Comparison of ENCODE assay signal across 7 cellular contexts in genomic region chr6:30907290-30907757, GRCh38. TPM values are rescaled to one million over a fixed set of nuclear protein-coding genes. Genes with fewer than 3 reads are reported as not detected.
A peak's percentile ranks its signal among the peaks of the same experiment; 100 is the strongest.
DNase-seq lines count a peak whose midpoint lies in the region; ATAC-seq and TF ChIP-seq lines count a peak whose summit lies in the region.
"Not testable (repeated sequence)": the region's sequence is repeated elsewhere in the genome, so short reads cannot be mapped to it uniquely, and the experiment has no call there.
"Had no signal": no experiment of that assay in that cellular context is flagged by ENCODE, and none has a peak within 500 bp of the region (broad histone marks: within the 10 kb centered on the region; RNA-seq: fewer than 3 reads in every experiment).

No MANE protein-coding gene starts in this region.

- peak overlapping the region; percentile 71; the same call in 1 of the 2 replicates for H3K27ac ChIP-seq in VCaP
- H3K27ac ChIP-seq in iPS-18a (ENCODE audit: low read length); neuronal stem cell (replicated peaks; ENCODE audit: low read length): not testable (repeated sequence)
- peak overlapping the region; percentile 44 for H3K27ac ChIP-seq in upper lobe of right lung

- H3K23ac ChIP-seq in neuronal stem cell (ENCODE audit: low read depth, low read length, poor library complexity): not testable (repeated sequence)

- H3K4me1 Mint-ChIP-seq in central memory CD8-positive, alpha-beta T cell: peaks cover 21% of the 10 kb centered on the region

- not testable (repeated sequence) for DNase-seq in HAP-1 (ENCODE audit: low spot score in 2 of 2); central memory CD8-positive, alpha-beta T cell (ENCODE audit: low spot score in 2 of 2); neuronal stem cell (ENCODE audit: low spot score); upper lobe of right lung

- H4K8ac ChIP-seq in neuronal stem cell (ENCODE audit: low read depth, low read length): not testable (repeated sequence)

- not testable (repeated sequence) for H2BK5ac ChIP-seq in neuronal stem cell (ENCODE audit: low read length)

- H3K4me1 ChIP-seq in HAP-1; iPS-18a (ENCODE audit: control insufficient read depth, low read depth, low read length); neuronal stem cell (ENCODE audit: control insufficient read depth in 2 of 2, insufficient read depth in 1 of 2, low read depth in 1 of 2, low read length in 2 of 2): not testable (repeated sequence)
- H3K4me1 ChIP-seq in upper lobe of right lung: peaks cover 13% of the 10 kb centered on the region

- not testable (repeated sequence) for H2AK5ac ChIP-seq in neuronal stem cell (ENCODE audit: low read depth, low read length)

- not testable (repeated sequence) for H3K14ac ChIP-seq in neuronal stem cell (ENCODE audit: low read length)

- intact Hi-C loops in upper lobe of right lung (cut with DNase I): not testable (repeated sequence)

- H3K9me3 ChIP-seq in HAP-1; iPS-18a (ENCODE audit: control insufficient read depth, low read depth, low read length); neuronal stem cell (replicated peaks in 1 of 2; ENCODE audit: control insufficient read depth in 2 of 2, insufficient read depth in 1 of 2, low read depth in 1 of 2, low read length in 2 of 2); upper lobe of right lung: not testable (repeated sequence)

- not testable (repeated sequence) for H2BK120ac ChIP-seq in neuronal stem cell (ENCODE audit: low read depth, low read length)

- H3K4me3 Mint-ChIP-seq in central memory CD8-positive, alpha-beta T cell: peak overlapping the region; percentile 93

- not testable (repeated sequence) for H2BK15ac ChIP-seq in neuronal stem cell (ENCODE audit: low read length)

- not testable (repeated sequence) for ATAC-seq in central memory CD8-positive, alpha-beta T cell (replicated peaks; ENCODE audit: extremely low read depth, poor library complexity, severe bottlenecking); upper lobe of right lung

- H3K79me1 ChIP-seq in neuronal stem cell (ENCODE audit: low read depth, low read length): not testable (repeated sequence)

- H3K9ac ChIP-seq in iPS-18a (ENCODE audit: low read length): peak overlapping the region; percentile 39
- H3K9ac ChIP-seq in neuronal stem cell (ENCODE audit: low read depth, low read length, poor library complexity): peak overlapping the region; percentile 47

- H3K9me3 Mint-ChIP-seq in central memory CD8-positive, alpha-beta T cell: not testable (repeated sequence)

- H2BK12ac ChIP-seq in neuronal stem cell (ENCODE audit: low read length): not testable (repeated sequence)

- H3K4me3 ChIP-seq in HAP-1 (peak overlapping the region; percentile 86), iPS-18a (ENCODE audit: low read length) (peak overlapping the region; percentile 93), neuronal stem cell (ENCODE audit: low read length in 2 of 2) (peak overlapping the region; percentile 74 to 90), upper lobe of right lung (peak overlapping the region; percentile 88)

- not testable (repeated sequence) for H3K36me3 Mint-ChIP-seq in central memory CD8-positive, alpha-beta T cell (ENCODE audit: insufficient read depth)

- H2AFZ ChIP-seq in neuronal stem cell (ENCODE audit: low read length): peak overlapping the region; percentile 78

- H3K27ac Mint-ChIP-seq in central memory CD8-positive, alpha-beta T cell (ENCODE audit: low read depth): peak overlapping the region; percentile 32

- H3K36me3 ChIP-seq in HAP-1 (replicated peaks): peaks cover 24% of the 10 kb centered on the region
- H3K36me3 ChIP-seq in iPS-18a (ENCODE audit: control insufficient read depth, low read depth, low read length): peaks cover 28% of the 10 kb centered on the region
- H3K36me3 ChIP-seq in neuronal stem cell (replicated peaks in 1 of 2; ENCODE audit: control insufficient read depth in 2 of 2, insufficient read depth in 2 of 2, low read length in 2 of 2): peaks cover 20 to 32% of the 10 kb centered on the region in 2 donors
- peaks cover 20% of the 10 kb centered on the region for H3K36me3 ChIP-seq in upper lobe of right lung

- not testable (repeated sequence) for H3K27me3 Mint-ChIP-seq in central memory CD8-positive, alpha-beta T cell

- H3K18ac ChIP-seq in neuronal stem cell (ENCODE audit: low read length): not testable (repeated sequence)

- peak overlapping the region; percentile 58 for H3K4me2 ChIP-seq in neuronal stem cell (ENCODE audit: insufficient read depth, low read length, poor library complexity, severe bottlenecking)

- TF ChIP-seq CTCF in VCaP (conservative IDR thresholded peaks at IDR 0.05); upper lobe of right lung (IDR thresholded peaks at IDR 0.05): not testable (repeated sequence)

- not testable (repeated sequence) for H3K27me3 ChIP-seq in HAP-1 (ENCODE audit: low read depth); iPS-18a (ENCODE audit: control insufficient read depth, insufficient read depth, low read length); neuronal stem cell (ENCODE audit: control insufficient read depth in 3 of 3, insufficient read depth in 3 of 3, low read depth in 1 of 3, low read length in 3 of 3); upper lobe of right lung

- not testable (repeated sequence) for H3K4ac ChIP-seq in neuronal stem cell (ENCODE audit: low read length)

- H4K91ac ChIP-seq in neuronal stem cell (ENCODE audit: low read depth, low read length, poor library complexity): not testable (repeated sequence)

- in situ Hi-C loops in HAP-1 (cut with MboI; ENCODE audit: low sequenced_read_pairs): not testable (repeated sequence)

- WGBS in neuronal stem cell (ENCODE audit: extremely low coverage in 2 of 2, insufficient read length in 2 of 2, insufficient replicate concordance in 1 of 2), 2 donors: no CpG with 5 or more reads among the region's 16 CpGs

RNA-seq across cellular contexts. Expression of gene GTF2H4, which starts 0.7 kb away (rescaled TPM):
- 54.0 TPM for polyA plus RNA-seq in neuronal stem cell (2013, experiment 1 of 2)
- 54.9 TPM for polyA plus RNA-seq in neuronal stem cell (2013, experiment 2 of 2)
- 44.6 TPM for total RNA-seq in upper lobe of right lung

RNA-seq across cellular contexts. Expression of gene VARS2, which starts 6.7 kb away (rescaled TPM):
- 25.0 TPM for polyA plus RNA-seq in neuronal stem cell (2013, experiment 1 of 2)
- polyA plus RNA-seq in neuronal stem cell (2013, experiment 2 of 2): 24.8 TPM
- 28.7 TPM for total RNA-seq in upper lobe of right lung

RNA-seq across cellular contexts. Expression of gene DDR1, which starts 23.0 kb away (rescaled TPM):
- polyA plus RNA-seq in neuronal stem cell (2013, experiment 1 of 2): 144 TPM
- 140 TPM for polyA plus RNA-seq in neuronal stem cell (2013, experiment 2 of 2)
- total RNA-seq in upper lobe of right lung: 102 TPM

RNA-seq across cellular contexts. Expression of gene SFTA2, which starts 24.6 kb away (rescaled TPM):
- polyA plus RNA-seq in neuronal stem cell (2013, experiment 1 of 2): not detected
- polyA plus RNA-seq in neuronal stem cell (2013, experiment 2 of 2): not detected
- total RNA-seq in upper lobe of right lung: 369 TPM
- total RNA-seq: pulmonary artery endothelial cell had no signal

RNA-seq across cellular contexts. Expression of gene MUCL3, which starts 33.4 kb away (rescaled TPM):
- polyA plus RNA-seq in neuronal stem cell (2013, experiment 1 of 2): 0.29 TPM
- 0.24 TPM for polyA plus RNA-seq in neuronal stem cell (2013, experiment 2 of 2)
- 4.6 TPM for total RNA-seq in upper lobe of right lung
- total RNA-seq: pulmonary artery endothelial cell had no signal
